ENCODE assay signal across 9 cellular contexts in genomic region chr14:22852940-22853767, GRCh38. TPM values are rescaled to one million over a fixed set of nuclear protein-coding genes. Genes with fewer than 3 reads are reported as not detected.
DNase-seq lines count a peak whose midpoint lies in the region; ATAC-seq, FAIRE-seq and TF ChIP-seq lines count a peak whose summit lies in the region.
"Had no signal": no experiment of that assay in that cellular context is flagged by ENCODE, and none has a peak within 500 bp of the region (broad histone marks: within the 10 kb centered on the region; RNA-seq: fewer than 3 reads in every experiment).

No MANE protein-coding gene starts in this region.

- peak overlapping the region; percentile 36 for H3K27ac ChIP-seq in SJCRH30
- H3K27ac ChIP-seq in neutrophil = peak overlapping the region; percentile 78
- peak overlapping the region; percentile 31 for H3K27ac ChIP-seq in stomach smooth muscle (ENCODE audit: low read length)

- no peaks in the 10 kb centered on the region for H3K9me3 ChIP-seq in SJCRH30 (replicated peaks)
- H3K9me3 ChIP-seq in neutrophil = no peaks in the 10 kb centered on the region
- H3K9me3 ChIP-seq in stomach smooth muscle (ENCODE audit: control insufficient read depth in 2 of 2, low read length in 2 of 2) = no peaks in the 10 kb centered on the region

- no peaks in the 10 kb centered on the region for H3K9me3 Mint-ChIP-seq in Calu3 (ENCODE audit: low read depth, unreplicated experiment)

- H3K36me3 ChIP-seq in SJCRH30 = no peaks in the 10 kb centered on the region
- H3K36me3 ChIP-seq in neutrophil = no peaks in the 10 kb centered on the region
- H3K36me3 ChIP-seq in stomach smooth muscle (ENCODE audit: control insufficient read depth in 2 of 2, insufficient read depth in 2 of 2, low read length in 2 of 2) = no peaks in the 10 kb centered on the region

- CTCF ChIA-PET in Calu3 (lab: Charles Lee) = interaction anchor here (0.6 to 3.4 kb wide), 14 partner anchors 14 to 263 kb away, joined by 3 to 46 read pairs (median 4); partner anchors contain the start of genes LRP10, MMP14 and OXA1L

- H3K4me1 Mint-ChIP-seq in Calu3 (ENCODE audit: low read depth, unreplicated experiment) = no peaks in the 10 kb centered on the region

- BruUV-seq in Calu3 (replicated peaks; lab: Mats Ljungman, UMichigan) = no TSS peak

- ATAC-seq in GM21529 (IDR thresholded peaks at IDR 0.05; ENCODE audit: unreplicated experiment) = peak; percentile 82

- peak overlapping the region; percentile 68 to 73 for H3K9ac ChIP-seq in stomach smooth muscle (ENCODE audit: low read length in 2 of 2)

- intact Hi-C loops in Calu3 (cut with micrococcal nuclease; ENCODE audit: unreplicated experiment) = loop anchor here (1.0 to 5.0 kb wide), 4 partner anchors 30 to 296 kb away; no protein-coding TSS in a partner anchor

- TF ChIP-seq CTCF in Calu3 (IDR thresholded peaks at IDR 0.05; ENCODE audit: unreplicated experiment) = peak; percentile 77
- peak; percentile 95 for TF ChIP-seq CTCF in neutrophil (IDR thresholded peaks at IDR 0.05)

- peak overlapping the region; percentile 52 for H3K4me3 Mint-ChIP-seq in Calu3 (ENCODE audit: low read depth, unreplicated experiment)

- H3K27me3 Mint-ChIP-seq in Calu3 (ENCODE audit: unreplicated experiment) = no peaks in the 10 kb centered on the region

- DNase-seq in Calu3 (peak; percentile 91), LoVo (ENCODE audit: low spot score) (peak; percentile 70), SJCRH30 (peak; percentile 88 to 93), frontal cortex (ENCODE audit: low spot score in 2 of 2) (peak; percentile 68 to 73)
- DNase-seq in activated naive CD4-positive, alpha-beta T cell (lab: John Stamatoyannopoulos, UW) = peak; percentile 91 to 99 (median 94)

- peaks cover 18% of the 10 kb centered on the region for H3K4me1 ChIP-seq in SJCRH30
- peaks cover 14 to 23% of the 10 kb centered on the region in 2 experiments for H3K4me1 ChIP-seq in neutrophil (ENCODE audit: control insufficient read depth in 1 of 2, insufficient read depth in 1 of 2, low read depth in 1 of 2, low read length in 1 of 2)
- peaks cover 44% of the 10 kb centered on the region for H3K4me1 ChIP-seq in stomach smooth muscle (ENCODE audit: control insufficient read depth, insufficient read depth, low read length)

- no peaks in the 10 kb centered on the region for H3K36me3 Mint-ChIP-seq in Calu3 (ENCODE audit: insufficient read depth, unreplicated experiment)

- no peak for FAIRE-seq in frontal cortex (lab: Jason Lieb, UNC)

- peak overlapping the region; percentile 51 for H3K27ac Mint-ChIP-seq in Calu3 (ENCODE audit: unreplicated experiment)

- no peaks in the 10 kb centered on the region for H3K27me3 ChIP-seq in SJCRH30
- peaks cover 12% of the 10 kb centered on the region for H3K27me3 ChIP-seq in neutrophil
- no peaks in the 10 kb centered on the region for H3K27me3 ChIP-seq in stomach smooth muscle (ENCODE audit: control insufficient read depth in 1 of 2, insufficient read depth in 2 of 2, low read length in 2 of 2)

- H3K4me3 ChIP-seq in SJCRH30 = peak overlapping the region; percentile 49
- peak overlapping the region; percentile 67 to 70 for H3K4me3 ChIP-seq in neutrophil (ENCODE audit: low read depth in 1 of 2, low read length in 1 of 2)
- H3K4me3 ChIP-seq in stomach smooth muscle (ENCODE audit: low read length in 2 of 2) = peak overlapping the region; percentile 79 to 88

RNA-seq across cellular contexts. Expression of gene MMP14, which starts 16.8 kb away (rescaled TPM):
- total RNA-seq in Calu3 (2022) (7.8 and 10.5 TPM in 2 replicates), frontal cortex (6.9 TPM)
- total RNA-seq in SJCRH30 (2014; rRNA removed; shearing (Covaris generic)) = 96.7 and 98.7 TPM in 2 replicates

RNA-seq across cellular contexts. Expression of gene LRP10, which starts 18.4 kb away (rescaled TPM):
- total RNA-seq in Calu3 (2022) (112 and 121 TPM in 2 replicates), frontal cortex (2.9 TPM)
- 12.2 and 12.5 TPM in 2 replicates for total RNA-seq in SJCRH30 (2014; rRNA removed; shearing (Covaris generic))

RNA-seq across cellular contexts. Expression of gene MRPL52, which starts 23.5 kb away (rescaled TPM):
- total RNA-seq in Calu3 (2022) = 110 and 111 TPM in 2 replicates
- total RNA-seq in SJCRH30 (2014; rRNA removed; shearing (Covaris generic)) = 65.1 and 95.5 TPM in 2 replicates
- total RNA-seq in frontal cortex = 13.9 TPM

RNA-seq across cellular contexts. Expression of gene REM2, which starts 29.9 kb away (rescaled TPM):
- total RNA-seq in Calu3 (2022) = 0.85 and 1.0 TPM in 2 replicates
- total RNA-seq in SJCRH30 (2014; rRNA removed; shearing (Covaris generic)) = not detected in 2 replicates
- total RNA-seq in frontal cortex = 2.4 TPM
- total RNA-seq: glomerular endothelial cell had no signal

RNA-seq across cellular contexts. Expression of gene SLC7A7, which starts 37.9 kb away (rescaled TPM):
- total RNA-seq in Calu3 (2022) = 8.7 and 10.2 TPM in 2 replicates
- total RNA-seq in SJCRH30 (2014; rRNA removed; shearing (Covaris generic)) = 46.2 and 47.8 TPM in 2 replicates
- total RNA-seq in frontal cortex = 2.0 TPM

Comparison
In these comparisons a context has a peak if more than half of its experiments do, and no peak if none do; other contexts are left out.
1. Peak in every context shown above with its lines: DNase-seq, ATAC-seq, H3K4me3 ChIP-seq and H3K27ac ChIP-seq.